In the genomic region with DNA sequence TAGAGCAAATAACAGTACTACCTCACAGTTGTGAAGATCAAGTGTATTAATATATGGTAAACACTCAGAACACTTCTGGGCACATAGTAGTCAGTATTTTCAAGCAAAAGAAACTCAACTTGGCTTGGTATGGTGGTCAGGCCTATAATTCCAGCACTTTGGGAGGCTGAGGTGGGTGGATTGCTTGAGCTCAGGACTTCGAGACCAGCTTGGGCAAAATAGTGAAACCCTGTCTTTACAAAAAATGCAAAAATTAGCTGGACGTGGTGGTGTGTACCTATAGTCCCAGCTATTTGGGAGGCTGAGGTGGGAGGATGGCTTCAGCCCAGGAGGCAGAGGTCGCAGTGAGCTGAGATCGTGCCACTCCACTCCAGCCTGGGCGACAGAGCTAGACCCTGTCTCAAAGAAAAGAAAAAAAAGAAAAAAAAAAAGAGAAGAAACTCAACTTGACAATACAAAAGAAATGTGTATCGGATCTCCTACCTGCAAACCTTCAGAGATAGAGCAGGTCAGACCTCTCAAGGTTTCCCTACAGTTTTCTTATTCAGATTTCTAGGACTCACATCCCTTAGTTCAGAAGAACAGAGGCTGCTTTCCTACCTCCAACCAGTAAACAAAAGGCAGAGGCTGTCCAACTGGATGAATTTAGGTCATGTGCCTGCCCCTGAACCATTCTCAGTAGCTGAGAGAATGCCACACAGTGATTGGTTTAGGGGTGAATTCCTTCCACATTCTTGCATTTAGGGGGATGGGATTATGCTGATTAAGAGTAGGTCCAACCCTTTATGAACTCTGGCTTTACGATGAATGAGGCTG, we compare ENCODE assay signal across 9 cellular contexts. TPM values are rescaled to one million over a fixed set of nuclear protein-coding genes. Genes with fewer than 3 reads are reported as not detected.
DNase-seq lines count a peak whose midpoint lies in the region; ATAC-seq, FAIRE-seq and TF ChIP-seq lines count a peak whose summit lies in the region.
"Had no signal": no experiment of that assay in that cellular context is flagged by ENCODE, and none has a peak within 500 bp of the region (broad histone marks: within the 10 kb centered on the region; RNA-seq: fewer than 3 reads in every experiment).

No MANE protein-coding gene starts in this region.

- POLR2A ChIA-PET in endothelial cell of umbilical vein (lab: Charles Lee), result no interaction called here

- H3K9me3 ChIP-seq in endothelial cell of umbilical vein (replicated peaks; ENCODE audit: control insufficient read depth, insufficient read depth, low read length), result no peaks in the 10 kb centered on the region
- H3K9me3 ChIP-seq in uterus, result no peaks in the 10 kb centered on the region

- ATAC-seq in HG03442 (IDR thresholded peaks at IDR 0.05; ENCODE audit: unreplicated experiment), result no peak
- ATAC-seq in HG03378 (IDR thresholded peaks at IDR 0.05; ENCODE audit: unreplicated experiment), result no peak
- ATAC-seq in GM21717 (IDR thresholded peaks at IDR 0.05; ENCODE audit: unreplicated experiment), result no peak

- H3K4me1 ChIP-seq in endothelial cell of umbilical vein (ENCODE audit: control insufficient read depth, extremely low read depth, insufficient read depth, low read length), result peaks cover 19% of the 10 kb centered on the region
- H3K4me1 ChIP-seq in uterus, result peaks cover 3 to 4% of the 10 kb centered on the region in 2 donors

- no peaks in the 10 kb centered on the region for H4K20me1 ChIP-seq in endothelial cell of umbilical vein (replicated peaks; ENCODE audit: control insufficient read depth, extremely low read depth, insufficient read depth, low read length)

- H3K79me2 ChIP-seq in endothelial cell of umbilical vein (ENCODE audit: control insufficient read depth, insufficient read depth, low read length), result peaks cover 34% of the 10 kb centered on the region

- no peaks in the 10 kb centered on the region for H3K9me1 ChIP-seq in endothelial cell of umbilical vein (replicated peaks; ENCODE audit: control insufficient read depth, extremely low read depth, insufficient read depth, low read length)

- dilution Hi-C loops in endothelial cell of umbilical vein (cut with MboI; ENCODE audit: extremely low pct_ligation_motif_present, low sequenced_read_pairs), result no loop called here

- H3K4me3 ChIP-seq in endothelial cell of umbilical vein (replicated peaks in 1 of 3; ENCODE audit: insufficient read depth in 1 of 3, low read depth in 1 of 3, low read length in 3 of 3), result no peak overlapping the region
- no peak overlapping the region for H3K4me3 ChIP-seq in uterus

- DNase-seq in H54 (ENCODE audit: insufficient read length, low spot score), result peak; percentile 63
- DNase-seq in NCI-H748 treated with DMSO at 0.1 percent for 48 hours (lab: John Stamatoyannopoulos, UW), result peak; percentile 33
- peak; percentile 68 for DNase-seq in endothelial cell of umbilical vein (ENCODE audit: low read depth, low spot score)
- peak; percentile 59 for DNase-seq in non-pigmented ciliary epithelial cell (ENCODE audit: low read depth)
- DNase-seq in uterus, result no peak
- DNase-seq: amygdala had no signal

- TF ChIP-seq CTCF in endothelial cell of umbilical vein (IDR thresholded peaks at IDR 0.05; ENCODE audit: extremely low read depth in 1 of 2, insufficient read depth in 1 of 2, low read depth in 1 of 2, low read length in 2 of 2) (no peak), uterus (IDR thresholded peaks at IDR 0.05) (no peak)

- no peak overlapping the region for H3K9ac ChIP-seq in endothelial cell of umbilical vein (replicated peaks; ENCODE audit: extremely low read depth, insufficient read depth, low read length)

- H2AFZ ChIP-seq in endothelial cell of umbilical vein (ENCODE audit: low read depth, low read length), result peak overlapping the region; percentile 82

- H3K27me3 ChIP-seq in endothelial cell of umbilical vein (ENCODE audit: control insufficient read depth in 2 of 2, insufficient read depth in 2 of 2, low read length in 2 of 2) (no peaks in the 10 kb centered on the region), uterus (no peaks in the 10 kb centered on the region)

- no peak for TF ChIP-seq POLR2A in H54 (IDR thresholded peaks at IDR 0.05; ENCODE audit: low read depth, low read length)
- TF ChIP-seq POLR2A in endothelial cell of umbilical vein (IDR thresholded peaks at IDR 0.05; ENCODE audit: low read depth, low read length), result no peak
- TF ChIP-seq POLR2A in uterus (IDR thresholded peaks at IDR 0.05), result no peak

- BruUV-seq in endothelial cell of umbilical vein (replicated peaks; lab: Mats Ljungman, UMichigan), result no TSS peak

- no peak overlapping the region for H3K4me2 ChIP-seq in endothelial cell of umbilical vein (ENCODE audit: insufficient read depth, low read length)

- H3K36me3 ChIP-seq in endothelial cell of umbilical vein (ENCODE audit: control insufficient read depth in 2 of 2, extremely low read depth in 1 of 2, insufficient read depth in 2 of 2, low read length in 2 of 2) (peaks cover 2 to 7% of the 10 kb centered on the region in 2 experiments), uterus (no peaks in the 10 kb centered on the region)

- CTCF ChIA-PET in endothelial cell of umbilical vein (lab: Charles Lee), result interaction anchor here (1.1 kb wide), 1 partner anchor 14 kb away, joined by 3 read pairs; no protein-coding TSS in a partner anchor

- H3K27ac ChIP-seq in endothelial cell of umbilical vein (ENCODE audit: insufficient read depth, low read depth, low read length), result no peak overlapping the region
- no peak overlapping the region for H3K27ac ChIP-seq in uterus

- intact Hi-C loops in endothelial cell of umbilical vein (cut with micrococcal nuclease), result loop anchor here (2.0 kb wide), 1 partner anchor 67 kb away; no protein-coding TSS in a partner anchor
- intact Hi-C loops in uterus (cut with DNase I; ENCODE audit: low total_unique reads), result no loop called here

- peak; percentile 96 for FAIRE-seq in H54 (lab: Jason Lieb, UNC)
- FAIRE-seq in endothelial cell of umbilical vein (lab: Jason Lieb, UNC), result no peak

TF ChIP-seq in endothelial cell of umbilical vein, 7 proteins besides CTCF, POLR2A, EP300 and RAD21:
- no peak for TF ChIP-seq MAX (IDR thresholded peaks at IDR 0.05; ENCODE audit: insufficient read depth, insufficient read length)
- TF ChIP-seq POLR2AphosphoS5 (IDR thresholded peaks at IDR 0.05; ENCODE audit: insufficient read depth, low read depth, low read length), result no peak
- no peak for TF ChIP-seq FOS (IDR thresholded peaks at IDR 0.05; ENCODE audit: borderline replicate concordance, insufficient read depth, low read length)
- no peak for TF ChIP-seq GATA2 (IDR thresholded peaks at IDR 0.05; ENCODE audit: insufficient read depth, insufficient read length, low read depth, low read length)
- no peak for TF ChIP-seq JUN (IDR thresholded peaks at IDR 0.05; ENCODE audit: borderline replicate concordance, insufficient read depth, insufficient read length, low read depth)
- TF ChIP-seq MYC (IDR thresholded peaks at IDR 0.05; ENCODE audit: low read depth, low read length), result no peak
- TF ChIP-seq EZH2 (IDR thresholded peaks at IDR 0.05; ENCODE audit: borderline replicate concordance, low read depth, low read length, severe bottlenecking), result no peak
TF ChIP-seq in endothelial cell of umbilical vein: peak in this region for 0.

RNA-seq across cellular contexts. Expression of gene KPNA2, which starts 1.7 kb away (rescaled TPM):
- total RNA-seq in endothelial cell of umbilical vein, result 311 and 382 TPM in 2 replicates
- polyA plus RNA-seq in endothelial cell of umbilical vein, result 252 and 259 TPM in 2 replicates
- polyA plus RNA-seq in endothelial cell of umbilical vein (2011; cell fraction: cytosol; rRNA removed), result 238 and 268 TPM in 2 replicates
- 209 and 217 TPM in 2 replicates for polyA plus RNA-seq in endothelial cell of umbilical vein (2011; cell fraction: nucleus; rRNA removed)
- polyA plus RNA-seq in endothelial cell of umbilical vein (2012), result 267 and 391 TPM in 2 replicates
- 488 and 522 TPM in 2 replicates for polyA minus RNA-seq in endothelial cell of umbilical vein
- polyA minus RNA-seq in endothelial cell of umbilical vein (2011; cell fraction: cytosol; rRNA and poly(A)+ RNA removed), result 278 TPM
- polyA minus RNA-seq in endothelial cell of umbilical vein (2011; cell fraction: nucleus; rRNA and poly(A)+ RNA removed), result 156 and 233 TPM in 2 replicates
- total RNA-seq in uterus, result 10 to 100 TPM in 3 of 4 donors, 1 to 10 TPM in 1; 7.1 to 68.9 (median 39.2) TPM

RNA-seq across cellular contexts. Expression of gene C17orf58, which starts 37.6 kb away (rescaled TPM):
- total RNA-seq in endothelial cell of umbilical vein, result 13.4 and 24.5 TPM in 2 replicates
- polyA plus RNA-seq in endothelial cell of umbilical vein, result 35.5 and 40.0 TPM in 2 replicates
- 28.6 and 34.5 TPM in 2 replicates for polyA plus RNA-seq in endothelial cell of umbilical vein (2011; cell fraction: cytosol; rRNA removed)
- polyA plus RNA-seq in endothelial cell of umbilical vein (2011; cell fraction: nucleus; rRNA removed), result 38.6 and 39.9 TPM in 2 replicates
- 22.3 and 24.3 TPM in 2 replicates for polyA plus RNA-seq in endothelial cell of umbilical vein (2012)
- polyA minus RNA-seq in endothelial cell of umbilical vein, result 25.1 and 29.9 TPM in 2 replicates
- polyA minus RNA-seq in endothelial cell of umbilical vein (2011; cell fraction: cytosol; rRNA and poly(A)+ RNA removed), result 5.3 TPM
- 13.5 and 20.5 TPM in 2 replicates for polyA minus RNA-seq in endothelial cell of umbilical vein (2011; cell fraction: nucleus; rRNA and poly(A)+ RNA removed)
- total RNA-seq in uterus, result 10 to 100 TPM in 2 of 4 donors, 1 to 10 TPM in 2; 2.6 to 20.3 (median 7.6) TPM

Comparison
In these comparisons a context has a peak if more than half of its experiments do, and no peak if none do; other contexts are left out.
1. DNase-seq: peak in H54 (single experiment), NCI-H748 treated with DMSO at 0.1 percent for 48 hours (single experiment), endothelial cell of umbilical vein (single experiment) and non-pigmented ciliary epithelial cell (single experiment); none in uterus (0 of 2).